8 cellular contexts compared by ENCODE assay signal in the genomic region with DNA sequence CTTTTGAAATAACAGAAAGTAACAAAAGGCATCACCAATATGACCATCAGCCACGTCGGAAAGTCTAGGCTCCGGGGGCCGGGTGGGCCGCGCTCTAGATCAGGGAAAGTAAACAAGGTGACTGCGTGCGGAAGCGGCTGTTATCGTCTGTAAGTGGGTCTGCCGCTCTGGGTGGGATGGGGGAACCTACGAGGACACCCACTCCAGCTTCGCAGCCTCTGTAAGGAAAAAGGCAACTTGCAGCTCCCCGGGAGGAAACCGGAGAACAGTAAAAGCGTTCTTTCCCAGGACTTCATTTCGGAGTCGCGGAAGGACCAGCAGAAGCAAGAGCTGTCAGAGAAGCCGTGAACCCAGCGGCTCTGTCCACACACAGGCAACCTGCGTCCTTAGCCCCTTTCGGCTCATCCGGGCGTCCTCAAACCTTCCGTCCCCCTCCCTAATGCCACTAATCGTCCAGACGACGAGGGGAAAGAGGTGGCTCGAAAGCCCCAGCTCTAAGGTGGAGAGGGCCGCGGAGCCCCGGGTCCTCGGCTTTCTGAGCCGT. TPM values are rescaled to one million over a fixed set of nuclear protein-coding genes. Genes with fewer than 3 reads are reported as not detected.
DNase-seq lines count a peak whose midpoint lies in the region; ATAC-seq, FAIRE-seq and TF ChIP-seq lines count a peak whose summit lies in the region.

No MANE protein-coding gene starts in this region.

- H3K14ac ChIP-seq in H9 (ENCODE audit: insufficient read depth, low read length), result peak overlapping the region; percentile 84

- no peaks in the 10 kb centered on the region for H4K20me1 ChIP-seq in H9 (ENCODE audit: control insufficient read depth, insufficient read depth, insufficient read length)

- no peak overlapping the region for H3K4ac ChIP-seq in H9 (ENCODE audit: low read depth, low read length)

- H4K8ac ChIP-seq in H9 (replicated peaks; ENCODE audit: insufficient read length, low read depth, low read length), result peak overlapping the region; percentile 74

- peak overlapping the region; percentile 87 for H3K4me3 ChIP-seq in GM06990 (replicated peaks; ENCODE audit: low read depth, low read length)
- peak overlapping the region; percentile 84 to 98 for H3K4me3 ChIP-seq in kidney (ENCODE audit: low read length in 2 of 2)

- H3K4me1 Mint-ChIP-seq in H9, result peaks cover 20 to 26% of the 10 kb centered on the region in 2 experiments
- peaks cover 54% of the 10 kb centered on the region for H3K4me1 Mint-ChIP-seq in central memory CD8-positive, alpha-beta T cell

- H3K4me1 ChIP-seq in H9 (ENCODE audit: insufficient read depth, low read length) (no peaks in the 10 kb centered on the region), kidney (ENCODE audit: control insufficient read depth in 1 of 2, insufficient read depth in 1 of 2, low read depth in 1 of 2, low read length in 2 of 2) (peaks cover 3 to 15% of the 10 kb centered on the region in 2 donors)

- peaks cover 0 to 3% of the 10 kb centered on the region in 2 experiments; a peak in 2 of 5 replicates for H3K9me3 Mint-ChIP-seq in H9
- no peaks in the 10 kb centered on the region for H3K9me3 Mint-ChIP-seq in central memory CD8-positive, alpha-beta T cell

- no peak overlapping the region for H4K5ac ChIP-seq in H9 (ENCODE audit: insufficient read length, low read depth, low read length)

- no peak overlapping the region for H4K91ac ChIP-seq in H9 (ENCODE audit: insufficient read length, low read depth, low read length)

- H3K36me3 Mint-ChIP-seq in H9 (ENCODE audit: insufficient read depth in 1 of 3, low read depth in 3 of 3), result peaks cover 4 to 10% (median 9%) of the 10 kb centered on the region in 3 experiments; a peak in 6 of 7 replicates
- H3K36me3 Mint-ChIP-seq in central memory CD8-positive, alpha-beta T cell (ENCODE audit: insufficient read depth), result peaks cover 18% of the 10 kb centered on the region

- peak overlapping the region; percentile 33 for H2AFZ ChIP-seq in H9 (ENCODE audit: low read length)

- H3K36me3 ChIP-seq in GM06990 (ENCODE audit: control insufficient read depth, insufficient read depth, low read length) (peaks cover 2% of the 10 kb centered on the region; the same call in 1 of the 2 replicates), kidney (ENCODE audit: control insufficient read depth in 1 of 2, insufficient read depth in 2 of 2, low read length in 2 of 2) (peaks cover 0 to 3% of the 10 kb centered on the region in 2 donors)

- H3K23me2 ChIP-seq in H9 (ENCODE audit: insufficient read length, low read depth, low read length, poor library complexity, severe bottlenecking), result peaks cover 3% of the 10 kb centered on the region

- H3K27me3 ChIP-seq in GM06990 (replicated peaks; ENCODE audit: control insufficient read depth, insufficient read depth, low read length) (no peaks in the 10 kb centered on the region), H9 (ENCODE audit: insufficient read depth, low read length) (no peaks in the 10 kb centered on the region)

- H3K79me2 ChIP-seq in H9 (ENCODE audit: insufficient read depth, low read length), result peaks cover 5% of the 10 kb centered on the region; the same call in 1 of the 2 replicates

- H3K9ac ChIP-seq in H9 (ENCODE audit: extremely low read depth, insufficient read length, low read length) (peak overlapping the region; percentile 96), kidney (ENCODE audit: low read length in 2 of 2) (peak overlapping the region; percentile 100)

- peak overlapping the region; percentile 48 for H2BK5ac ChIP-seq in H9 (ENCODE audit: insufficient read length, low read length)

- no peak overlapping the region for H3T11ph ChIP-seq in H9 (ENCODE audit: low read length)

- WGBS in H9 (ENCODE audit: extremely low coverage, insufficient read length, low lambda C conversion rate), result no CpG with 5 or more reads among the region's 35 CpGs

- peak overlapping the region; percentile 89 for H2BK120ac ChIP-seq in H9 (ENCODE audit: low read depth, low read length, poor library complexity, severe bottlenecking)

- DNase-seq in GM06990 (ENCODE audit: extremely low read depth, insufficient read length) (no peak), H9 (no peak), MV-4-11 (lab: John Stamatoyannopoulos, UW) (peak; percentile 8), kidney (peak; percentile 79), NCI-H2029 treated with DMSO at 0.1 percent for 48 hours (lab: John Stamatoyannopoulos, UW) (no peak)
- peak; percentile 34 to 39 for DNase-seq in central memory CD8-positive, alpha-beta T cell (ENCODE audit: low spot score in 2 of 2)
- DNase-seq in stimulated activated CD4-positive, alpha-beta T cell treated with anti-CD3 and anti-CD28 coated beads, Interleukin-1b, Interleukin-23, amount 100 ng/mL, for 24 hours (ENCODE audit: low read depth in 4 of 4, low spot score in 1 of 4), result peak; percentile 6 to 14 (median 10)

- peak overlapping the region; percentile 88 for H3K18ac ChIP-seq in H9 (ENCODE audit: insufficient read length, low read depth, low read length)

- no peak overlapping the region for H2BK12ac ChIP-seq in H9 (ENCODE audit: insufficient read length, low read depth, low read length)

- H2BK20ac ChIP-seq in H9 (ENCODE audit: low read depth, low read length, poor library complexity, severe bottlenecking), result no peak overlapping the region

- FAIRE-seq in kidney (lab: Jason Lieb, UNC), result no peak

- 0 out of 2 replicates have a peak overlapping the region, but pooled peaks have one; percentile 17 for H2BK15ac ChIP-seq in H9 (ENCODE audit: low read depth, low read length)

- no peak for TF ChIP-seq CTCF in GM06990 (IDR thresholded peaks at IDR 0.05; ENCODE audit: insufficient read depth, low read length, poor library complexity, severe bottlenecking)
- TF ChIP-seq CTCF in H9 (conservative IDR thresholded peaks at IDR 0.05), result no peak
- no peak for TF ChIP-seq CTCF in kidney (IDR thresholded peaks at IDR 0.05; ENCODE audit: borderline replicate concordance, extremely low read depth, insufficient read depth)

- H3K27ac Mint-ChIP-seq in H9, result peak overlapping the region; percentile 98 to 100 (median 99)
- H3K27ac Mint-ChIP-seq in central memory CD8-positive, alpha-beta T cell (ENCODE audit: low read depth), result peak overlapping the region; percentile 100

- intact Hi-C loops in kidney (cut with DNase I), result no loop called here

- H3K27me3 Mint-ChIP-seq in H9 (ENCODE audit: low read depth), result no peaks in the 10 kb centered on the region
- H3K27me3 Mint-ChIP-seq in central memory CD8-positive, alpha-beta T cell, result no peaks in the 10 kb centered on the region

- peaks cover 2% of the 10 kb centered on the region for H3K79me1 ChIP-seq in H9 (ENCODE audit: insufficient read depth, low read depth, low read length, poor library complexity, severe bottlenecking)

- H3K4me3 Mint-ChIP-seq in H9, result peak overlapping the region; percentile 99
- H3K4me3 Mint-ChIP-seq in central memory CD8-positive, alpha-beta T cell, result peak overlapping the region; percentile 99

- H3K23ac ChIP-seq in H9 (ENCODE audit: insufficient read length, low read depth, low read length), result no peak overlapping the region

- peak overlapping the region; percentile 19 for H3K56ac ChIP-seq in H9 (ENCODE audit: insufficient read length, low read depth, low read length)

- no peak overlapping the region for H2AK5ac ChIP-seq in H9 (ENCODE audit: insufficient read length, low read length)

- no peaks in the 10 kb centered on the region for H3K9me3 ChIP-seq in H9 (ENCODE audit: control insufficient read depth, low read depth, low read length)
- no peaks in the 10 kb centered on the region for H3K9me3 ChIP-seq in kidney (ENCODE audit: control insufficient read depth in 1 of 2, low read length in 2 of 2)

- H3K4me2 ChIP-seq in H9 (ENCODE audit: insufficient read depth, insufficient read length, low read length), result peak overlapping the region; percentile 81

- peak; percentile 7 to 21 for ATAC-seq in activated CD4-positive, CD25-positive, alpha-beta regulatory T cell treated with anti-CD3 and anti-CD28 coated beads, Interleukin-2, amount 50 U/mL, for 24 hours
- ATAC-seq in central memory CD8-positive, alpha-beta T cell (replicated peaks; ENCODE audit: extremely low read depth, poor library complexity, severe bottlenecking), result peak; percentile 52

- H3K27ac ChIP-seq in H9 (ENCODE audit: insufficient read length, low read depth, low read length) (peak overlapping the region; percentile 66), kidney (ENCODE audit: low read depth in 2 of 2, low read length in 2 of 2) (peak overlapping the region; percentile 95 to 96)

RNA-seq across cellular contexts. Expression of gene XRN1, which starts 0.5 kb away (rescaled TPM):
- total RNA-seq in H9 (2021) (13.7 and 15.0 TPM in 2 replicates), kidney (45.6 TPM)
- 2.8 TPM for polyA plus RNA-seq in kidney (ENCODE audit: insufficient read depth, low read depth, low replicate concordance)

Comparison
In these comparisons a context has a peak if more than half of its experiments do, and no peak if none do; other contexts are left out.
1. DNase-seq: peak in MV-4-11 (single experiment), central memory CD8-positive, alpha-beta T cell (2 of 2), kidney (single experiment) and stimulated activated CD4-positive, alpha-beta T cell treated with anti-CD3 and anti-CD28 coated beads, Interleukin-1b, Interleukin-23, amount 100 ng/mL, for 24 hours (4 of 4); none in GM06990 (single experiment), H9 (single experiment) and NCI-H2029 treated with DMSO at 0.1 percent for 48 hours (single experiment).